Comparison of ENCODE assay signal across 1 cellular context in the genomic region with DNA sequence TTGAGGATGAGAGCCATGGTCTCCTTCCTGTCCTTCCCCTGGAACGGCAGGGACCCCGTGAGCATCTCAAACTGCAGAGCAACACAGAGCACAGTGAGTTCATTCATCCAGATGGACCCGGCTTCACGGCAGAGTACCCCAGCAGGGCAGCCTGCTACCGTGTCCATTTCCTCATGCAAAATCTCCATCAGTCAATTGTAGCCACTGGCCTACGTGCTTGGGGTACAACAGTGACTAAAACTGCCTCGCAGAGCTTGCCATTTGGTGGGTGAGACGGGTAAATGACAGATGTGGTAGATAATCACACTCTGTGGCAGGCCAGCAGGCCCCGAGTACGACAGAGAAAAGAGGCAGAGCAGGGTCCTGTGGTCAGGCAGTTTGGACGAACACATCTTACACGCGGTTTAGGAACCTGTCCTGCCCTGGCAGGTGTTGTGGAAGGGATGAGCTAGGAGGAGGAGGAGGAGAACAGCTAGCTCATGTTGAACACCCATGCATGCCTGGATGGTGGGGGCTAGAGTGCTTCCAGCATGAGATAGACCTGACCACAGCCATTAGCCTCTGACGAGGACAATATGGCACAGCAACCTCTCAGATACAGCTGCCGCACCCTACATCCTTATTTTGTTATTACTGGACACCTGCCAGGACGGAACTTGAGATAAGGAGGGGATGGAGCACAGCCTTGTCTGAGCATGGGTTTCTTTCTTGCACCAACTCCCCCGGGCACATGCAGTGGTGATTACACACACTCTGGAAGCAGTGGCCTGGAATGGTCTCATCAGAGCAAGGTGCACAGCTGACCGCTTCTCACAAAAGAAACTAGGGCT.
TF ChIP-seq lines count a peak whose summit lies in the region.

No MANE protein-coding gene starts in this region.

TF ChIP-seq in HEK293, 187 proteins besides CTCF, POLR2A, EP300 and RAD21 (continued from another document and continues in another):
- TF ChIP-seq ZNF211 (tag by site-specific recombination; IDR thresholded peaks at IDR 0.05; ENCODE audit: low read depth) (no peak), ZNF654 (tag by site-specific recombination; IDR thresholded peaks at IDR 0.05; ENCODE audit: low read depth) (no peak), ZNF341 (tag by site-specific recombination; IDR thresholded peaks at IDR 0.05; ENCODE audit: low read depth) (peak; percentile 40; the same call in 1 of the 2 replicates), IKZF3 (tag by site-specific recombination; IDR thresholded peaks at IDR 0.05) (no peak), SCRT2 (tag by site-specific recombination; IDR thresholded peaks at IDR 0.05) (no peak), ZBTB17 (tag by site-specific recombination; IDR thresholded peaks at IDR 0.05) (peak; percentile 53; the same call in 1 of the 2 replicates), ZNF184 (tag by site-specific recombination; IDR thresholded peaks at IDR 0.05) (0 out of 2 replicates have a peak, but pooled peaks have one; percentile 12), OVOL3 (tag by site-specific recombination; IDR thresholded peaks at IDR 0.05) (no peak), ZNF707 (tag by site-specific recombination; IDR thresholded peaks at IDR 0.05) (no peak), ZNF350 (tag by site-specific recombination; IDR thresholded peaks at IDR 0.05) (no peak), KLF8 (tag by site-specific recombination; IDR thresholded peaks at IDR 0.05) (no peak), ZNF558 (tag by site-specific recombination; IDR thresholded peaks at IDR 0.05) (peak; percentile 72; the same call in 1 of the 2 replicates), ZNF335 (tag by site-specific recombination; conservative IDR thresholded peaks at IDR 0.05) (no peak), ZNF404 (tag by site-specific recombination; IDR thresholded peaks at IDR 0.05) (no peak), ZBTB7A (tag by site-specific recombination; IDR thresholded peaks at IDR 0.05; ENCODE audit: low read depth) (no peak), ZNF776 (tag by site-specific recombination; IDR thresholded peaks at IDR 0.05; ENCODE audit: borderline replicate concordance) (no peak), KLF7 (tag by site-specific recombination; IDR thresholded peaks at IDR 0.05; ENCODE audit: borderline replicate concordance) (peak; percentile 50; the same call in 1 of the 2 replicates), ZNF660 (tag by site-specific recombination; IDR thresholded peaks at IDR 0.05) (peak; percentile 70), FEZF1 (tag by site-specific recombination; IDR thresholded peaks at IDR 0.05) (peak; percentile 44; the same call in 1 of the 2 replicates), ZNF777 (tag by site-specific recombination; IDR thresholded peaks at IDR 0.05; ENCODE audit: borderline replicate concordance) (no peak), ZNF138 (tag by site-specific recombination; IDR thresholded peaks at IDR 0.05; ENCODE audit: borderline replicate concordance) (no peak), HOXA7 (CRISPR knock-in tag; IDR thresholded peaks at IDR 0.05; ENCODE audit: borderline replicate concordance) (no peak), ZNF610 (tag by site-specific recombination; IDR thresholded peaks at IDR 0.05; ENCODE audit: borderline replicate concordance) (peak; percentile 18; the same call in 1 of the 2 replicates), SETDB1 (IDR thresholded peaks at IDR 0.05; ENCODE audit: insufficient read length, low read length) (no peak)
- TF ChIP-seq, protein P1, sequence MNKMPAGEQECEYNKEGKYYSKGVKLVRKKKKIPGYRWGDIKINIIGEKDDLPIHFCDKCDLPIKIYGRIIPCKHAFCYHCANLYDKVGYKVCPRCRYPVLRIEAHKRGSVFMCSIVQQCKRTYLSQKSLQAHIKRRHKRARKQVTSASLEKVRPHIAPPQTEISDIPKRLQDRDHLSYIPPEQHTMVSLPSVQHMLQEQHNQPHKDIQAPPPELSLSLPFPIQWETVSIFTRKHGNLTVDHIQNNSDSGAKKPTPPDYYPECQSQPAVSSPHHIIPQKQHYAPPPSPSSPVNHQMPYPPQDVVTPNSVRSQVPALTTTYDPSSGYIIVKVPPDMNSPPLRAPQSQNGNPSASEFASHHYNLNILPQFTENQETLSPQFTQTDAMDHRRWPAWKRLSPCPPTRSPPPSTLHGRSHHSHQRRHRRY (tag by site-specific recombination; IDR thresholded peaks at IDR 0.05): no peak
- TF ChIP-seq, protein P2, sequence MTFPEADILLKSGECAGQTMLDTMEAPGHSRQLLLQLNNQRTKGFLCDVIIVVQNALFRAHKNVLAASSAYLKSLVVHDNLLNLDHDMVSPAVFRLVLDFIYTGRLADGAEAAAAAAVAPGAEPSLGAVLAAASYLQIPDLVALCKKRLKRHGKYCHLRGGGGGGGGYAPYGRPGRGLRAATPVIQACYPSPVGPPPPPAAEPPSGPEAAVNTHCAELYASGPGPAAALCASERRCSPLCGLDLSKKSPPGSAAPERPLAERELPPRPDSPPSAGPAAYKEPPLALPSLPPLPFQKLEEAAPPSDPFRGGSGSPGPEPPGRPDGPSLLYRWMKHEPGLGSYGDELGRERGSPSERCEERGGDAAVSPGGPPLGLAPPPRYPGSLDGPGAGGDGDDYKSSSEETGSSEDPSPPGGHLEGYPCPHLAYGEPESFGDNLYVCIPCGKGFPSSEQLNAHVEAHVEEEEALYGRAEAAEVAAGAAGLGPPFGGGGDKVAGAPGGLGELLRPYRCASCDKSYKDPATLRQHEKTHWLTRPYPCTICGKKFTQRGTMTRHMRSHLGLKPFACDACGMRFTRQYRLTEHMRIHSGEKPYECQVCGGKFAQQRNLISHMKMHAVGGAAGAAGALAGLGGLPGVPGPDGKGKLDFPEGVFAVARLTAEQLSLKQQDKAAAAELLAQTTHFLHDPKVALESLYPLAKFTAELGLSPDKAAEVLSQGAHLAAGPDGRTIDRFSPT (tag by site-specific recombination; IDR thresholded peaks at IDR 0.05): no peak
- TF ChIP-seq, protein P3, sequence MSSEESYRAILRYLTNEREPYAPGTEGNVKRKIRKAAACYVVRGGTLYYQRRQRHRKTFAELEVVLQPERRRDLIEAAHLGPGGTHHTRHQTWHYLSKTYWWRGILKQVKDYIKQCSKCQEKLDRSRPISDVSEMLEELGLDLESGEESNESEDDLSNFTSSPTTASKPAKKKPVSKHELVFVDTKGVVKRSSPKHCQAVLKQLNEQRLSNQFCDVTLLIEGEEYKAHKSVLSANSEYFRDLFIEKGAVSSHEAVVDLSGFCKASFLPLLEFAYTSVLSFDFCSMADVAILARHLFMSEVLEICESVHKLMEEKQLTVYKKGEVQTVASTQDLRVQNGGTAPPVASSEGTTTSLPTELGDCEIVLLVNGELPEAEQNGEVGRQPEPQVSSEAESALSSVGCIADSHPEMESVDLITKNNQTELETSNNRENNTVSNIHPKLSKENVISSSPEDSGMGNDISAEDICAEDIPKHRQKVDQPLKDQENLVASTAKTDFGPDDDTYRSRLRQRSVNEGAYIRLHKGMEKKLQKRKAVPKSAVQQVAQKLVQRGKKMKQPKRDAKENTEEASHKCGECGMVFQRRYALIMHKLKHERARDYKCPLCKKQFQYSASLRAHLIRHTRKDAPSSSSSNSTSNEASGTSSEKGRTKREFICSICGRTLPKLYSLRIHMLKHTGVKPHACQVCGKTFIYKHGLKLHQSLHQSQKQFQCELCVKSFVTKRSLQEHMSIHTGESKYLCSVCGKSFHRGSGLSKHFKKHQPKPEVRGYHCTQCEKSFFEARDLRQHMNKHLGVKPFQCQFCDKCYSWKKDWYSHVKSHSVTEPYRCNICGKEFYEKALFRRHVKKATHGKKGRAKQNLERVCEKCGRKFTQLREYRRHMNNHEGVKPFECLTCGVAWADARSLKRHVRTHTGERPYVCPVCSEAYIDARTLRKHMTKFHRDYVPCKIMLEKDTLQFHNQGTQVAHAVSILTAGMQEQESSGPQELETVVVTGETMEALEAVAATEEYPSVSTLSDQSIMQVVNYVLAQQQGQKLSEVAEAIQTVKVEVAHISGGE (tag by site-specific recombination; conservative IDR thresholded peaks at IDR 0.05; ENCODE audit: low read depth): no peak
- TF ChIP-seq, protein P4, sequence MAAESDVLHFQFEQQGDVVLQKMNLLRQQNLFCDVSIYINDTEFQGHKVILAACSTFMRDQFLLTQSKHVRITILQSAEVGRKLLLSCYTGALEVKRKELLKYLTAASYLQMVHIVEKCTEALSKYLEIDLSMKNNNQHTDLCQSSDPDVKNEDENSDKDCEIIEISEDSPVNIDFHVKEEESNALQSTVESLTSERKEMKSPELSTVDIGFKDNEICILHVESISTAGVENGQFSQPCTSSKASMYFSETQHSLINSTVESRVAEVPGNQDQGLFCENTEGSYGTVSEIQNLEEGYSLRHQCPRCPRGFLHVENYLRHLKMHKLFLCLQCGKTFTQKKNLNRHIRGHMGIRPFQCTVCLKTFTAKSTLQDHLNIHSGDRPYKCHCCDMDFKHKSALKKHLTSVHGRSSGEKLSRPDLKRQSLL (tag by site-specific recombination; IDR thresholded peaks at IDR 0.05): no peak
- TF ChIP-seq, protein P5, sequence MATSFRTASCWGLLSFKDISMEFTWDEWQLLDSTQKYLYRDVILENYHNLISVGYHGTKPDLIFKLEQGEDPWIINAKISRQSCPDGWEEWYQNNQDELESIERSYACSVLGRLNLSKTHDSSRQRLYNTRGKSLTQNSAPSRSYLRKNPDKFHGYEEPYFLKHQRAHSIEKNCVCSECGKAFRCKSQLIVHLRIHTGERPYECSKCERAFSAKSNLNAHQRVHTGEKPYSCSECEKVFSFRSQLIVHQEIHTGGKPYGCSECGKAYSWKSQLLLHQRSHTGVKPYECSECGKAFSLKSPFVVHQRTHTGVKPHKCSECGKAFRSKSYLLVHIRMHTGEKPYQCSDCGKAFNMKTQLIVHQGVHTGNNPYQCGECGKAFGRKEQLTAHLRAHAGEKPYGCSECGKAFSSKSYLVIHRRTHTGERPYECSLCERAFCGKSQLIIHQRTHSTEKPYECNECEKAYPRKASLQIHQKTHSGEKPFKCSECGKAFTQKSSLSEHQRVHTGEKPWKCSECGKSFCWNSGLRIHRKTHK (tag by site-specific recombination; IDR thresholded peaks at IDR 0.05): no peak
- TF ChIP-seq, protein P6, sequence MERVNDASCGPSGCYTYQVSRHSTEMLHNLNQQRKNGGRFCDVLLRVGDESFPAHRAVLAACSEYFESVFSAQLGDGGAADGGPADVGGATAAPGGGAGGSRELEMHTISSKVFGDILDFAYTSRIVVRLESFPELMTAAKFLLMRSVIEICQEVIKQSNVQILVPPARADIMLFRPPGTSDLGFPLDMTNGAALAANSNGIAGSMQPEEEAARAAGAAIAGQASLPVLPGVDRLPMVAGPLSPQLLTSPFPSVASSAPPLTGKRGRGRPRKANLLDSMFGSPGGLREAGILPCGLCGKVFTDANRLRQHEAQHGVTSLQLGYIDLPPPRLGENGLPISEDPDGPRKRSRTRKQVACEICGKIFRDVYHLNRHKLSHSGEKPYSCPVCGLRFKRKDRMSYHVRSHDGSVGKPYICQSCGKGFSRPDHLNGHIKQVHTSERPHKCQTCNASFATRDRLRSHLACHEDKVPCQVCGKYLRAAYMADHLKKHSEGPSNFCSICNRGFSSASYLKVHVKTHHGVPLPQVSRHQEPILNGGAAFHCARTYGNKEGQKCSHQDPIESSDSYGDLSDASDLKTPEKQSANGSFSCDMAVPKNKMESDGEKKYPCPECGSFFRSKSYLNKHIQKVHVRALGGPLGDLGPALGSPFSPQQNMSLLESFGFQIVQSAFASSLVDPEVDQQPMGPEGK (tag by site-specific recombination; IDR thresholded peaks at IDR 0.05): peak; percentile 49
- TF ChIP-seq, protein P7, sequence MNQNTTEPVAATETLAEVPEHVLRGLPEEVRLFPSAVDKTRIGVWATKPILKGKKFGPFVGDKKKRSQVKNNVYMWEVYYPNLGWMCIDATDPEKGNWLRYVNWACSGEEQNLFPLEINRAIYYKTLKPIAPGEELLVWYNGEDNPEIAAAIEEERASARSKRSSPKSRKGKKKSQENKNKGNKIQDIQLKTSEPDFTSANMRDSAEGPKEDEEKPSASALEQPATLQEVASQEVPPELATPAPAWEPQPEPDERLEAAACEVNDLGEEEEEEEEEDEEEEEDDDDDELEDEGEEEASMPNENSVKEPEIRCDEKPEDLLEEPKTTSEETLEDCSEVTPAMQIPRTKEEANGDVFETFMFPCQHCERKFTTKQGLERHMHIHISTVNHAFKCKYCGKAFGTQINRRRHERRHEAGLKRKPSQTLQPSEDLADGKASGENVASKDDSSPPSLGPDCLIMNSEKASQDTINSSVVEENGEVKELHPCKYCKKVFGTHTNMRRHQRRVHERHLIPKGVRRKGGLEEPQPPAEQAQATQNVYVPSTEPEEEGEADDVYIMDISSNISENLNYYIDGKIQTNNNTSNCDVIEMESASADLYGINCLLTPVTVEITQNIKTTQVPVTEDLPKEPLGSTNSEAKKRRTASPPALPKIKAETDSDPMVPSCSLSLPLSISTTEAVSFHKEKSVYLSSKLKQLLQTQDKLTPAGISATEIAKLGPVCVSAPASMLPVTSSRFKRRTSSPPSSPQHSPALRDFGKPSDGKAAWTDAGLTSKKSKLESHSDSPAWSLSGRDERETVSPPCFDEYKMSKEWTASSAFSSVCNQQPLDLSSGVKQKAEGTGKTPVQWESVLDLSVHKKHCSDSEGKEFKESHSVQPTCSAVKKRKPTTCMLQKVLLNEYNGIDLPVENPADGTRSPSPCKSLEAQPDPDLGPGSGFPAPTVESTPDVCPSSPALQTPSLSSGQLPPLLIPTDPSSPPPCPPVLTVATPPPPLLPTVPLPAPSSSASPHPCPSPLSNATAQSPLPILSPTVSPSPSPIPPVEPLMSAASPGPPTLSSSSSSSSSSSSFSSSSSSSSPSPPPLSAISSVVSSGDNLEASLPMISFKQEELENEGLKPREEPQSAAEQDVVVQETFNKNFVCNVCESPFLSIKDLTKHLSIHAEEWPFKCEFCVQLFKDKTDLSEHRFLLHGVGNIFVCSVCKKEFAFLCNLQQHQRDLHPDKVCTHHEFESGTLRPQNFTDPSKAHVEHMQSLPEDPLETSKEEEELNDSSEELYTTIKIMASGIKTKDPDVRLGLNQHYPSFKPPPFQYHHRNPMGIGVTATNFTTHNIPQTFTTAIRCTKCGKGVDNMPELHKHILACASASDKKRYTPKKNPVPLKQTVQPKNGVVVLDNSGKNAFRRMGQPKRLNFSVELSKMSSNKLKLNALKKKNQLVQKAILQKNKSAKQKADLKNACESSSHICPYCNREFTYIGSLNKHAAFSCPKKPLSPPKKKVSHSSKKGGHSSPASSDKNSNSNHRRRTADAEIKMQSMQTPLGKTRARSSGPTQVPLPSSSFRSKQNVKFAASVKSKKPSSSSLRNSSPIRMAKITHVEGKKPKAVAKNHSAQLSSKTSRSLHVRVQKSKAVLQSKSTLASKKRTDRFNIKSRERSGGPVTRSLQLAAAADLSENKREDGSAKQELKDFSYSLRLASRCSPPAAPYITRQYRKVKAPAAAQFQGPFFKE (tag by site-specific recombination; IDR thresholded peaks at IDR 0.05; ENCODE audit: borderline replicate concordance): no peak
- TF ChIP-seq, protein P8, sequence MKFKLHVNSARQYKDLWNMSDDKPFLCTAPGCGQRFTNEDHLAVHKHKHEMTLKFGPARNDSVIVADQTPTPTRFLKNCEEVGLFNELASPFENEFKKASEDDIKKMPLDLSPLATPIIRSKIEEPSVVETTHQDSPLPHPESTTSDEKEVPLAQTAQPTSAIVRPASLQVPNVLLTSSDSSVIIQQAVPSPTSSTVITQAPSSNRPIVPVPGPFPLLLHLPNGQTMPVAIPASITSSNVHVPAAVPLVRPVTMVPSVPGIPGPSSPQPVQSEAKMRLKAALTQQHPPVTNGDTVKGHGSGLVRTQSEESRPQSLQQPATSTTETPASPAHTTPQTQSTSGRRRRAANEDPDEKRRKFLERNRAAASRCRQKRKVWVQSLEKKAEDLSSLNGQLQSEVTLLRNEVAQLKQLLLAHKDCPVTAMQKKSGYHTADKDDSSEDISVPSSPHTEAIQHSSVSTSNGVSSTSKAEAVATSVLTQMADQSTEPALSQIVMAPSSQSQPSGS (tag by site-specific recombination; IDR thresholded peaks at IDR 0.05; ENCODE audit: low read depth): no peak
